8 cellular contexts compared by ENCODE assay signal in genomic region chr9:14321517-14322125, GRCh38. TPM values are rescaled to one million over a fixed set of nuclear protein-coding genes. Genes with fewer than 3 reads are reported as not detected.
DNase-seq lines count a peak whose midpoint lies in the region; ATAC-seq and TF ChIP-seq lines count a peak whose summit lies in the region.

No MANE protein-coding gene starts in this region.

- no peaks in the 10 kb centered on the region for H4K20me1 ChIP-seq in smooth muscle cell (ENCODE audit: low read depth)

- H3K27me3 Mint-ChIP-seq in T-cell: peaks cover 26 to 34% of the 10 kb centered on the region in 2 donors

- no peak overlapping the region for H3K27ac Mint-ChIP-seq in T-cell

- H3K27me3 ChIP-seq in foreskin keratinocyte: no peaks in the 10 kb centered on the region
- H3K27me3 ChIP-seq in smooth muscle cell (ENCODE audit: low read depth): peaks cover 8% of the 10 kb centered on the region

- H3K4me2 ChIP-seq in smooth muscle cell: peak overlapping the region; percentile 86

- ATAC-seq in T-cell (replicated peaks in 1 of 4) (no peak), foreskin keratinocyte (no peak), HG03571 (IDR thresholded peaks at IDR 0.05; ENCODE audit: unreplicated experiment) (no peak), GM21825 (IDR thresholded peaks at IDR 0.05; ENCODE audit: unreplicated experiment) (no peak), HG02678 (IDR thresholded peaks at IDR 0.05; ENCODE audit: unreplicated experiment) (no peak)

- DNase-seq in NCI-H2029 treated with DMSO at 0.1 percent for 48 hours (lab: John Stamatoyannopoulos, UW) (peak; percentile 50), NCI-H2029 (lab: John Stamatoyannopoulos, UW) (no peak), T-cell (no peak), foreskin keratinocyte (peak in 1 of 2 donors; percentile 39), smooth muscle cell (lab: John Stamatoyannopoulos, UW; ENCODE audit: unreplicated experiment) (no peak)

- no peaks in the 10 kb centered on the region for H3K36me3 ChIP-seq in smooth muscle cell (ENCODE audit: low read depth)

- H3K4me3 Mint-ChIP-seq in T-cell: peak overlapping the region; percentile 77 to 88 (median 80)

- H3K36me3 Mint-ChIP-seq in T-cell: no peaks in the 10 kb centered on the region

- 5% methylated on average over 9 of the region's 9 CpGs for WGBS in smooth muscle cell (ENCODE audit: low lambda C conversion rate)

- no peaks in the 10 kb centered on the region for H3F3A ChIP-seq in smooth muscle cell (ENCODE audit: low read depth)

- TF ChIP-seq CTCF in foreskin keratinocyte (conservative IDR thresholded peaks at IDR 0.05) (no peak), smooth muscle cell (IDR thresholded peaks at IDR 0.05; ENCODE audit: borderline replicate concordance, insufficient read depth, poor library complexity, severe bottlenecking) (no peak)

- CTCF ChIA-PET in T-cell (lab: Charles Lee): no interaction called here

- H3K9ac ChIP-seq in smooth muscle cell (ENCODE audit: low read depth): no peak overlapping the region

- peaks cover 32% of the 10 kb centered on the region for H3K4me1 ChIP-seq in foreskin keratinocyte
- no peaks in the 10 kb centered on the region for H3K4me1 ChIP-seq in smooth muscle cell (ENCODE audit: low read depth)

- H3K9me3 ChIP-seq in smooth muscle cell (replicated peaks; ENCODE audit: low read depth): no peaks in the 10 kb centered on the region

- H3K27ac ChIP-seq in foreskin keratinocyte (peak overlapping the region; percentile 91), smooth muscle cell (ENCODE audit: low read depth) (no peak overlapping the region)

- no peaks in the 10 kb centered on the region for H3K9me3 Mint-ChIP-seq in T-cell

- peak overlapping the region; percentile 68 for H2AFZ ChIP-seq in smooth muscle cell (ENCODE audit: low read depth)

- POLR2A ChIA-PET in T-cell (lab: Charles Lee): no interaction called here

- H3K79me2 ChIP-seq in smooth muscle cell (ENCODE audit: low read depth): no peaks in the 10 kb centered on the region

- H3K4me3 ChIP-seq in smooth muscle cell: peak overlapping the region; percentile 67

- peaks cover 17 to 28% (median 17%) of the 10 kb centered on the region in 3 donors for H3K4me1 Mint-ChIP-seq in T-cell

RNA-seq across cellular contexts. Expression of gene NFIB, which starts 7.7 kb away (rescaled TPM):
- total RNA-seq in T-cell (under 1 TPM in 4 of 5 donors, not detected in 1; 0.15 to 0.89 (median 0.39) TPM), foreskin keratinocyte (24.3 and 26.5 TPM in 2 replicates), smooth muscle cell (1.7 and 2.3 TPM in 2 replicates)
- polyA plus RNA-seq in foreskin keratinocyte (5.3 and 6.5 TPM in 2 replicates), smooth muscle cell (0.58 and 0.93 TPM in 2 replicates)
